Comparison of ENCODE assay signal across 8 cellular contexts in the genomic region with DNA sequence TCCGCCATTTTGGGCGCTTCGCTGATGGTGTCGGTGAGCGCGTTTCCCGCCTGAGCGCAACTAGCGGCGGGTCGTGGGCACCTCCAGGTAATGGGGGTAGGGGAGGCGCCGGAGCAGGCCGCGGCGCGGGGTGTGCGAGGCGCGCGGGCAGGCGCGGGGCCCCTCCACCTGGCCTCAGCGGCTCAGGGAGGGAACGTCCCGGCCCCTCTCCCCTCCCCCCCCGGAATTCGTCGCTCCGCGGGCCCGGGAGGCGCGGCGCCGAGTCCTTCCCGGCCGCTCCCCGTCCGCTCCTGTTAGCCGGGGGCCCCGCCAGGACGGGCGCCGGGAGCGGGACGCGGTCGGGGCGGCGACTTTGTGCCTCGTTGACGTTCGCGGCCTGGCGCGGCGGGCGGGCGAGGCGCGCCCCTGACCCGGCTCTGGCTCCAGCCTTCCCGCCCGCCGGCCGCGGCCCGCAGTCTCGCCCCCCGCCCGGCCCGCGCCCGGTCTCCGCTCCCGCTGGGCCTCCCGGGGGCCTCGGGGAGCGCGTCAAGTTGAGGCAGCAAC. TPM values are rescaled to one million over a fixed set of nuclear protein-coding genes. Genes with fewer than 3 reads are reported as not detected.
DNase-seq lines count a peak whose midpoint lies in the region; ATAC-seq and TF ChIP-seq lines count a peak whose summit lies in the region.

A gene with protein sequence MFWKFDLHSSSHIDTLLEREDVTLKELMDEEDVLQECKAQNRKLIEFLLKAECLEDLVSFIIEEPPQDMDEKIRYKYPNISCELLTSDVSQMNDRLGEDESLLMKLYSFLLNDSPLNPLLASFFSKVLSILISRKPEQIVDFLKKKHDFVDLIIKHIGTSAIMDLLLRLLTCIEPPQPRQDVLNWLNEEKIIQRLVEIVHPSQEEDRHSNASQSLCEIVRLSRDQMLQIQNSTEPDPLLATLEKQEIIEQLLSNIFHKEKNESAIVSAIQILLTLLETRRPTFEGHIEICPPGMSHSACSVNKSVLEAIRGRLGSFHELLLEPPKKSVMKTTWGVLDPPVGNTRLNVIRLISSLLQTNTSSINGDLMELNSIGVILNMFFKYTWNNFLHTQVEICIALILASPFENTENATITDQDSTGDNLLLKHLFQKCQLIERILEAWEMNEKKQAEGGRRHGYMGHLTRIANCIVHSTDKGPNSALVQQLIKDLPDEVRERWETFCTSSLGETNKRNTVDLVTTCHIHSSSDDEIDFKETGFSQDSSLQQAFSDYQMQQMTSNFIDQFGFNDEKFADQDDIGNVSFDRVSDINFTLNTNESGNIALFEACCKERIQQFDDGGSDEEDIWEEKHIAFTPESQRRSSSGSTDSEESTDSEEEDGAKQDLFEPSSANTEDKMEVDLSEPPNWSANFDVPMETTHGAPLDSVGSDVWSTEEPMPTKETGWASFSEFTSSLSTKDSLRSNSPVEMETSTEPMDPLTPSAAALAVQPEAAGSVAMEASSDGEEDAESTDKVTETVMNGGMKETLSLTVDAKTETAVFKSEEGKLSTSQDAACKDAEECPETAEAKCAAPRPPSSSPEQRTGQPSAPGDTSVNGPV (plus strand): TSS at position 12 of the 543 bp plus-strand sequence. CDS start 76,913 bp downstream, outside the sequence.

- POLR2A ChIA-PET in activated CD8-positive, alpha-beta T cell treated with anti-CD3 and anti-CD28 coated beads, Interleukin-2, amount 10 ng/mL, durations not matched to agents 7 days and 5 days (lab: Charles Lee): interaction anchor here (0.9 kb wide), 1 partner anchor 8 kb away, joined by 3 read pairs; no protein-coding TSS in a partner anchor

- H3K36me3 Mint-ChIP-seq in activated T-cell treated with anti-CD3 and anti-CD28 coated beads, Interleukin-2, amount 50 U/mL, for 4 hours (ENCODE audit: insufficient read depth): peaks cover 7% of the 10 kb centered on the region
- H3K36me3 Mint-ChIP-seq in activated CD8-positive, alpha-beta T cell treated with anti-CD3 and anti-CD28 coated beads, Interleukin-2, amount 10 ng/mL, durations not matched to agents 7 days and 5 days (ENCODE audit: low read depth): peaks cover 22% of the 10 kb centered on the region

- no peak for DNase-seq in activated T-cell treated with anti-CD3 and anti-CD28 coated beads, Interleukin-2, amount 50 U/mL, for 4 hours
- DNase-seq in activated T-cell treated with anti-CD3 and anti-CD28 coated beads, Interleukin-2, amount 50 U/mL, for 48 hours: no peak
- no peak for DNase-seq in activated CD8-positive, alpha-beta T cell treated with anti-CD3 and anti-CD28 coated beads, Interleukin-2, amount 10 ng/mL, durations not matched to agents 7 days and 5 days
- DNase-seq in heart left ventricle (no peak), pulmonary artery endothelial cell (ENCODE audit: low read depth, low spot score) (no peak), amniotic stem cell (lab: John Stamatoyannopoulos, UW) (no peak), COLO668 (lab: John Stamatoyannopoulos, UW; ENCODE audit: unreplicated experiment) (no peak)

- peak within 1 kb of the TSS; percentile 71 to 99 (median 94) for H3K4me3 ChIP-seq in heart left ventricle

- peak; percentile 39 to 47 for ATAC-seq in activated T-cell treated with anti-CD3 and anti-CD28 coated beads, Interleukin-2, amount 50 U/mL, for 4 hours
- ATAC-seq in HG03108 (IDR thresholded peaks at IDR 0.05; ENCODE audit: unreplicated experiment) (peak; percentile 28), heart left ventricle (peak in 3 of 4 donors; percentile 4 to 67 (median 55))
- ATAC-seq in activated CD8-positive, alpha-beta T cell treated with anti-CD3 and anti-CD28 coated beads, Interleukin-2, amount 10 ng/mL, durations not matched to agents 7 days and 5 days: peak; percentile 7

- H3K36me3 ChIP-seq in heart left ventricle: no peaks in the 10 kb centered on the region

- CTCF ChIA-PET in activated CD8-positive, alpha-beta T cell treated with anti-CD3 and anti-CD28 coated beads, Interleukin-2, amount 10 ng/mL, durations not matched to agents 7 days and 5 days (lab: Charles Lee): interaction anchor here (0.9 to 1.4 kb wide), 4 partner anchors 69 to 190 kb away, joined by 3 to 4 read pairs (median 4); no protein-coding TSS in a partner anchor

- peak within 1 kb of the TSS; percentile 91 to 99 (median 96) for H3K27ac ChIP-seq in heart left ventricle

- no peaks in the 10 kb centered on the region for H3K9me3 Mint-ChIP-seq in activated T-cell treated with anti-CD3 and anti-CD28 coated beads, Interleukin-2, amount 50 U/mL, for 4 hours
- H3K9me3 Mint-ChIP-seq in activated CD8-positive, alpha-beta T cell treated with anti-CD3 and anti-CD28 coated beads, Interleukin-2, amount 10 ng/mL, durations not matched to agents 7 days and 5 days (ENCODE audit: insufficient read depth): no peaks in the 10 kb centered on the region

- H3K27me3 ChIP-seq in heart left ventricle: no peaks in the 10 kb centered on the region

- TF ChIP-seq POLR2A in heart left ventricle (IDR thresholded peaks at IDR 0.05): peak in 1 of 2 donors; percentile 78

- peaks cover 2 to 48% (median 43%) of the 10 kb centered on the region in 12 donors for H3K4me1 ChIP-seq in heart left ventricle

- peak within 1 kb of the TSS; percentile 97 for H3K27ac Mint-ChIP-seq in activated CD8-positive, alpha-beta T cell treated with anti-CD3 and anti-CD28 coated beads, Interleukin-2, amount 10 ng/mL, durations not matched to agents 7 days and 5 days

- peak in 1 of 12 donors; percentile 3 for TF ChIP-seq CTCF in heart left ventricle (IDR thresholded peaks at IDR 0.05)

- 0 to 2% (median 1%) methylated on average over 20 to 81 of the region's 81 CpGs for WGBS in heart left ventricle, 4 donors

- H3K4me1 Mint-ChIP-seq in activated T-cell treated with anti-CD3 and anti-CD28 coated beads, Interleukin-2, amount 50 U/mL, for 4 hours (ENCODE audit: low read depth): peaks cover 35% of the 10 kb centered on the region
- H3K4me1 Mint-ChIP-seq in activated CD8-positive, alpha-beta T cell treated with anti-CD3 and anti-CD28 coated beads, Interleukin-2, amount 10 ng/mL, durations not matched to agents 7 days and 5 days (ENCODE audit: low read depth): peaks cover 38% of the 10 kb centered on the region

- no peaks in the 10 kb centered on the region for H3K9me3 ChIP-seq in heart left ventricle

- intact Hi-C loops in heart left ventricle (cut with DNase I): loop anchor here in 7 of 10 donors (5.0 to 10.0 kb wide), 8 partner anchors 46 to 124 kb away; no protein-coding TSS in a partner anchor

- H3K4me3 Mint-ChIP-seq in activated T-cell treated with anti-CD3 and anti-CD28 coated beads, Interleukin-2, amount 50 U/mL, for 4 hours: peak within 1 kb of the TSS; percentile 97
- H3K4me3 Mint-ChIP-seq in activated CD8-positive, alpha-beta T cell treated with anti-CD3 and anti-CD28 coated beads, Interleukin-2, amount 10 ng/mL, durations not matched to agents 7 days and 5 days: peak within 1 kb of the TSS; percentile 92

- H3K27me3 Mint-ChIP-seq in activated T-cell treated with anti-CD3 and anti-CD28 coated beads, Interleukin-2, amount 50 U/mL, for 4 hours (ENCODE audit: low read depth): no peaks in the 10 kb centered on the region
- no peaks in the 10 kb centered on the region for H3K27me3 Mint-ChIP-seq in activated CD8-positive, alpha-beta T cell treated with anti-CD3 and anti-CD28 coated beads, Interleukin-2, amount 10 ng/mL, durations not matched to agents 7 days and 5 days (ENCODE audit: low read depth)

RNA-seq across cellular contexts. Expression of the gene that starts here (rescaled TPM):
- 100 to 1,000 TPM; 126 to 129 (median 128) TPM for total RNA-seq in activated T-cell treated with anti-CD3 and anti-CD28 coated beads, Interleukin-2, amount 50 U/mL, for 4 hours
- total RNA-seq in activated CD8-positive, alpha-beta T cell treated with anti-CD3 and anti-CD28 coated beads, Interleukin-2, amount 10 ng/mL, durations not matched to agents 7 days and 5 days: 100 to 1,000 TPM; 114 to 120 TPM
- total RNA-seq in heart left ventricle: 10 to 100 TPM; 72.9 to 93.8 (median 81.7) TPM
- 10 to 100 TPM; 23.2 to 37.9 TPM for polyA plus RNA-seq in heart left ventricle
- 128 and 154 TPM in 2 replicates for total RNA-seq in pulmonary artery endothelial cell
